16 cellular contexts compared by ENCODE assay signal in genomic region chr16:82167670-82168069, GRCh38. TPM values are rescaled to one million over a fixed set of nuclear protein-coding genes. Genes with fewer than 3 reads are reported as not detected.
DNase-seq lines count a peak whose midpoint lies in the region; ATAC-seq and TF ChIP-seq lines count a peak whose summit lies in the region.
"Had no signal": no experiment of that assay in that cellular context is flagged by ENCODE, and none has a peak within 500 bp of the region (broad histone marks: within the 10 kb centered on the region; RNA-seq: fewer than 3 reads in every experiment).

No MANE protein-coding gene starts in this region.

- peaks cover 19% of the 10 kb centered on the region for H3K4me1 ChIP-seq in CD4-positive, CD25-positive, alpha-beta regulatory T cell (ENCODE audit: control insufficient read depth, insufficient read depth, low read length, poor library complexity, severe bottlenecking)
- H3K4me1 ChIP-seq in CD8-positive, alpha-beta T cell (ENCODE audit: insufficient read depth, low read length), result peaks cover 15% of the 10 kb centered on the region
- H3K4me1 ChIP-seq in prostate gland (replicated peaks), result peaks cover 2% of the 10 kb centered on the region
- H3K4me1 ChIP-seq: SJCRH30 had no signal

- H3K4me3 Mint-ChIP-seq in CD4-positive, CD25-positive, alpha-beta regulatory T cell, result peak overlapping the region; percentile 47 to 100 (median 55)
- peak overlapping the region; percentile 24 for H3K4me3 Mint-ChIP-seq in CD8-positive, alpha-beta T cell
- peak overlapping the region; percentile 84 for H3K4me3 Mint-ChIP-seq in activated T-helper 17 cell treated with anti-CD3 and anti-CD28 coated beads, Interleukin-2, amount 50 U/mL, for 72 hours
- peak overlapping the region; percentile 20 to 50 (median 34) for H3K4me3 Mint-ChIP-seq in nephron
- H3K4me3 Mint-ChIP-seq: H9 had no signal

- DNase-seq in CD4-positive, CD25-positive, alpha-beta regulatory T cell, result no peak
- DNase-seq in CD8-positive, alpha-beta T cell, result no peak
- DNase-seq in DMS79 (lab: John Stamatoyannopoulos, UW) (no peak), prostate gland (ENCODE audit: low spot score) (no peak), ACHN (no peak)
- DNase-seq: GM23248, H9, NCI-H1694, NCI-H2081, NCI-H2171 treated with DMSO at 0.1 percent for 48 hours, NCI-H526 treated with DMSO at 0.1 percent for 48 hours, OCI-M1, SJCRH30 had no signal

- H3K9me3 Mint-ChIP-seq in CD4-positive, CD25-positive, alpha-beta regulatory T cell, result no peaks in the 10 kb centered on the region
- no peaks in the 10 kb centered on the region for H3K9me3 Mint-ChIP-seq in CD8-positive, alpha-beta T cell
- no peaks in the 10 kb centered on the region for H3K9me3 Mint-ChIP-seq in activated T-helper 17 cell treated with anti-CD3 and anti-CD28 coated beads, Interleukin-2, amount 50 U/mL, for 72 hours
- peaks cover 13% of the 10 kb centered on the region for H3K9me3 Mint-ChIP-seq in nephron

- no peak overlapping the region for H3K27ac Mint-ChIP-seq in CD4-positive, CD25-positive, alpha-beta regulatory T cell
- no peak overlapping the region for H3K27ac Mint-ChIP-seq in CD8-positive, alpha-beta T cell
- H3K27ac Mint-ChIP-seq in activated T-helper 17 cell treated with anti-CD3 and anti-CD28 coated beads, Interleukin-2, amount 50 U/mL, for 72 hours, result no peak overlapping the region
- no peak overlapping the region for H3K27ac Mint-ChIP-seq in nephron
- H3K27ac Mint-ChIP-seq: H9 had no signal

- in situ Hi-C loops in ACHN (cut with HindIII; ENCODE audit: low pct_ligation_motif_present, low pct_unique_long_range_greater_than_20kb, low sequenced_read_pairs), result no loop called here

- no peaks in the 10 kb centered on the region for H3K9me3 ChIP-seq in CD4-positive, CD25-positive, alpha-beta regulatory T cell (ENCODE audit: control insufficient read depth in 2 of 2, low read length in 2 of 2)
- H3K9me3 ChIP-seq in CD8-positive, alpha-beta T cell (ENCODE audit: low read length), result no peaks in the 10 kb centered on the region
- no peaks in the 10 kb centered on the region for H3K9me3 ChIP-seq in prostate gland
- H3K9me3 ChIP-seq: SJCRH30 had no signal

- H3K27ac ChIP-seq in CD4-positive, CD25-positive, alpha-beta regulatory T cell (ENCODE audit: insufficient read depth, low read length, poor library complexity, severe bottlenecking), result no peak overlapping the region
- H3K27ac ChIP-seq in CD8-positive, alpha-beta T cell (ENCODE audit: low read depth, low read length), result no peak overlapping the region
- no peak overlapping the region for H3K27ac ChIP-seq in prostate gland
- H3K27ac ChIP-seq: GM23248, SJCRH30 had no signal

- intact Hi-C loops in CD8-positive, alpha-beta T cell (cut with DNase I, micrococcal nuclease), result loop anchor here in 1 of 2 experiments (5.0 kb wide), 1 partner anchor 1090 kb away; the partner anchor contains the start of gene C16orf46
- intact Hi-C loops in prostate gland (cut with DNase I), result no loop called here

- peaks cover 21% of the 10 kb centered on the region for H3K36me3 ChIP-seq in CD4-positive, CD25-positive, alpha-beta regulatory T cell (ENCODE audit: control insufficient read depth, insufficient read depth, low read length)
- H3K36me3 ChIP-seq in CD8-positive, alpha-beta T cell (ENCODE audit: insufficient read depth, low read length), result peaks cover 25% of the 10 kb centered on the region
- H3K36me3 ChIP-seq in prostate gland, result no peaks in the 10 kb centered on the region

- no peak for ATAC-seq in CD4-positive, CD25-positive, alpha-beta regulatory T cell (ENCODE audit: low read depth in 2 of 2)
- no peak for ATAC-seq in CD8-positive, alpha-beta T cell
- ATAC-seq in activated T-helper 17 cell treated with anti-CD3 and anti-CD28 coated beads, Interleukin-2, amount 50 U/mL, for 72 hours (replicated peaks), result no peak
- no peak for ATAC-seq in HG03095 (IDR thresholded peaks at IDR 0.05; ENCODE audit: unreplicated experiment)

- H3K36me3 Mint-ChIP-seq in CD4-positive, CD25-positive, alpha-beta regulatory T cell, result peaks cover 37% of the 10 kb centered on the region
- peaks cover 52% of the 10 kb centered on the region for H3K36me3 Mint-ChIP-seq in CD8-positive, alpha-beta T cell
- peaks cover 55% of the 10 kb centered on the region for H3K36me3 Mint-ChIP-seq in activated T-helper 17 cell treated with anti-CD3 and anti-CD28 coated beads, Interleukin-2, amount 50 U/mL, for 72 hours (ENCODE audit: low read depth)
- peaks cover 67% of the 10 kb centered on the region for H3K36me3 Mint-ChIP-seq in nephron (ENCODE audit: low read depth)

- no peak for TF ChIP-seq CTCF in CD8-positive, alpha-beta T cell (IDR thresholded peaks at IDR 0.05)
- TF ChIP-seq CTCF in nephron (IDR thresholded peaks at IDR 0.05; ENCODE audit: unreplicated experiment in 3 of 3) (no peak), prostate gland (IDR thresholded peaks at IDR 0.05) (no peak)

- peaks cover 21% of the 10 kb centered on the region for H3K27me3 Mint-ChIP-seq in CD4-positive, CD25-positive, alpha-beta regulatory T cell
- H3K27me3 Mint-ChIP-seq in CD8-positive, alpha-beta T cell (ENCODE audit: low read depth), result no peaks in the 10 kb centered on the region
- H3K27me3 Mint-ChIP-seq in activated T-helper 17 cell treated with anti-CD3 and anti-CD28 coated beads, Interleukin-2, amount 50 U/mL, for 72 hours, result peaks cover 6% of the 10 kb centered on the region
- H3K27me3 Mint-ChIP-seq in nephron (ENCODE audit: low read depth), result peaks cover 18% of the 10 kb centered on the region

- peaks cover 25 to 45% (median 34%) of the 10 kb centered on the region in 4 donors for H3K4me1 Mint-ChIP-seq in CD4-positive, CD25-positive, alpha-beta regulatory T cell
- H3K4me1 Mint-ChIP-seq in CD8-positive, alpha-beta T cell (ENCODE audit: low read depth), result peaks cover 43% of the 10 kb centered on the region
- peaks cover 34% of the 10 kb centered on the region for H3K4me1 Mint-ChIP-seq in activated T-helper 17 cell treated with anti-CD3 and anti-CD28 coated beads, Interleukin-2, amount 50 U/mL, for 72 hours
- peaks cover 10% of the 10 kb centered on the region for H3K4me1 Mint-ChIP-seq in nephron

- no peak overlapping the region for H3K4me3 ChIP-seq in CD4-positive, CD25-positive, alpha-beta regulatory T cell (ENCODE audit: low read depth, low read length)
- no peak overlapping the region for H3K4me3 ChIP-seq in CD8-positive, alpha-beta T cell (ENCODE audit: low read depth, low read length)
- H3K4me3 ChIP-seq in prostate gland, result no peak overlapping the region
- H3K4me3 ChIP-seq: GM23248, SJCRH30 had no signal

- POLR2A ChIA-PET in CD8-positive, alpha-beta T cell (lab: Charles Lee), result no interaction called here

- CTCF ChIA-PET in CD8-positive, alpha-beta T cell (lab: Charles Lee), result interaction anchor here (0.8 kb wide), 1 partner anchor 34 kb away, joined by 3 read pairs; no protein-coding TSS in a partner anchor

- no peak for TF ChIP-seq POLR2A in prostate gland (IDR thresholded peaks at IDR 0.05)

- 98% methylated on average over 5 of the region's 5 CpGs for WGBS in prostate gland

- peaks cover 11% of the 10 kb centered on the region for H3K27me3 ChIP-seq in CD4-positive, CD25-positive, alpha-beta regulatory T cell (ENCODE audit: control insufficient read depth, insufficient read depth, low read length)
- H3K27me3 ChIP-seq in CD8-positive, alpha-beta T cell (ENCODE audit: insufficient read depth, low read length), result no peaks in the 10 kb centered on the region
- no peaks in the 10 kb centered on the region for H3K27me3 ChIP-seq in prostate gland (replicated peaks; ENCODE audit: insufficient read depth)
- H3K27me3 ChIP-seq: SJCRH30 had no signal

RNA-seq across cellular contexts. Expression of gene MPHOSPH6, which starts 2.4 kb away (rescaled TPM):
- 18.3 TPM for total RNA-seq in CD4-positive, CD25-positive, alpha-beta regulatory T cell
- polyA plus RNA-seq in CD4-positive, CD25-positive, alpha-beta regulatory T cell, result 10 to 100 TPM; 17.3 to 38.7 (median 17.7) TPM
- 10 to 100 TPM; 19.5 to 24.1 TPM for total RNA-seq in CD8-positive, alpha-beta T cell
- 10 to 100 TPM; 31.9 to 41.0 TPM for total RNA-seq in activated T-helper 17 cell treated with anti-CD3 and anti-CD28 coated beads, Interleukin-2, amount 50 U/mL, for 72 hours
- 10 to 100 TPM; 23.7 to 23.8 TPM for total RNA-seq in prostate gland

Comparison
In these comparisons a context has a peak if more than half of its experiments do, and no peak if none do; other contexts are left out.
1. H3K4me3 Mint-ChIP-seq: peak in every context shown above with its lines; median percentile 84 in activated T-helper 17 cell treated with anti-CD3 and anti-CD28 coated beads, Interleukin-2, amount 50 U/mL, for 72 hours; 55 in CD4-positive, CD25-positive, alpha-beta regulatory T cell; 34 in nephron; 24 in CD8-positive, alpha-beta T cell.